ENCODE assay signal across 27 cellular contexts in genomic region chr1:109514846-109515245, GRCh38. TPM values are rescaled to one million over a fixed set of nuclear protein-coding genes. Genes with fewer than 3 reads are reported as not detected.
"Had no signal": no experiment of that assay in that cellular context is flagged by ENCODE, and none has a peak within 500 bp of the region (broad histone marks: within the 10 kb centered on the region; RNA-seq: fewer than 3 reads in every experiment).

No MANE protein-coding gene starts in this region.

- H3K27ac ChIP-seq: brain microvascular endothelial cell had no signal

- ATAC-seq: activated CD8-positive, alpha-beta memory T cell treated with anti-CD3 and anti-CD28 coated beads, Interleukin-2, amount 10 ng/mL, durations not matched to agents 7 days and 5 days; activated naive CD4-positive, alpha-beta T cell treated with anti-CD3 and anti-CD28 coated beads, Interleukin-2, amount 50 U/mL, for 72 hours; Panc1; Right ventricle myocardium inferior; T-helper 17 cell had no signal

- DNase-seq: activated B cell treated with CpG ODN at 0.5 μM for 24 hours; activated CD4-positive, alpha-beta T cell treated with anti-CD3 and anti-CD28 coated beads for 1 hour; activated CD4-positive, alpha-beta T cell treated with anti-CD3 and anti-CD28 coated beads, Interleukin-2, amount 10 ng/mL, durations not matched to agents 24 days and 14 days; activated CD4-positive, alpha-beta T cell treated with anti-CD3 and anti-CD28 coated beads, Interleukin-2, amount 50 U/mL, for 48 hours; activated CD8-positive, alpha-beta memory T cell treated with anti-CD3 and anti-CD28 coated beads, Interleukin-2, amount 10 ng/mL, durations not matched to agents 7 days and 5 days; activated effector memory CD4-positive, alpha-beta T cell treated with anti-CD3 and anti-CD28 coated beads, Interleukin-2, amount 50 U/mL, for 16 hours; activated naive CD4-positive, alpha-beta T cell treated with Interleukin-2 at 50 U/mL for 16 hours; activated T-cell treated with anti-CD3 and anti-CD28 coated beads, Interleukin-2, amount 50 U/mL, for 24 hours; amygdala; brain microvascular endothelial cell; cerebellar nuclear complex; Karpas-422; NCI-H1048; NCI-H146; NCI-H1930; NCI-H345; NCI-H510A; NCI-H69; NK-92 treated with Interleukin-12 subunit alpha and Interleukin-12 subunit beta, amount 100 ng/mL, for 24 hours; OCI-M1; RPMI8226; T-helper 17 cell; T1000 had no signal

- H3K36me3 ChIP-seq: brain microvascular endothelial cell had no signal

RNA-seq across cellular contexts. Expression of gene GPR61, which starts 24.8 kb away (rescaled TPM):
- total RNA-seq: activated B cell treated with CpG ODN at 0.5 μM for 24 hours; activated CD4-positive, alpha-beta T cell treated with anti-CD3 and anti-CD28 coated beads, Interleukin-2, amount 10 ng/mL, durations not matched to agents 24 days and 14 days; activated T-helper 1 cell treated with anti-CD3 and anti-CD28 coated beads, Interleukin-12 subunit alpha, Interleukin-12 subunit beta, Interleukin-2, Interleukin-4 antibody, amounts not matched to agents 30 ng/mL and 10 ng/mL and 1 ng/mL, durations not matched to agents 14 hours and 24 hours and 36 hours; Right ventricle myocardium inferior had no signal
